Comparison of ENCODE assay signal across 8 cellular contexts in genomic region chr22:50525991-50526848, GRCh38. TPM values are rescaled to one million over a fixed set of nuclear protein-coding genes. Genes with fewer than 3 reads are reported as not detected.
DNase-seq lines count a peak whose midpoint lies in the region; ATAC-seq and TF ChIP-seq lines count a peak whose summit lies in the region.

No MANE protein-coding gene starts in this region.

- peak overlapping the region; percentile 86 to 89 for H3K27ac ChIP-seq in right atrium auricular region
- H3K27ac ChIP-seq in rectal smooth muscle tissue (ENCODE audit: low read depth, low read length), result peak overlapping the region; percentile 77

- H3K4me1 ChIP-seq in Loucy (ENCODE audit: insufficient read depth, low read length, poor library complexity, severe bottlenecking) (peaks cover 16% of the 10 kb centered on the region), right atrium auricular region (peaks cover 0 to 52% of the 10 kb centered on the region in 2 donors), rectal smooth muscle tissue (ENCODE audit: control insufficient read depth, insufficient read depth, low read length) (peaks cover 6% of the 10 kb centered on the region)

- H3K4me2 ChIP-seq in Loucy (ENCODE audit: low read depth, low read length, poor library complexity, severe bottlenecking), result peak overlapping the region; percentile 90

- no peaks in the 10 kb centered on the region for H3K9me2 ChIP-seq in Loucy (replicated peaks; ENCODE audit: low read depth, low read length)

- peaks cover 4% of the 10 kb centered on the region; the same call in 1 of the 2 replicates for H3F3A ChIP-seq in Loucy (ENCODE audit: low read depth)

- H3K4me1 Mint-ChIP-seq in T-cell, result peaks cover 28 to 35% (median 31%) of the 10 kb centered on the region in 3 donors

- peaks cover 16% of the 10 kb centered on the region; the same call in 1 of the 2 replicates for H3K79me2 ChIP-seq in Loucy (ENCODE audit: insufficient read depth, low read length)

- peaks cover 8% of the 10 kb centered on the region for H4K20me1 ChIP-seq in Loucy (ENCODE audit: insufficient read depth, low read length, poor library complexity, severe bottlenecking)

- H3K9me3 ChIP-seq in Loucy (ENCODE audit: insufficient read depth, low read depth, low read length), result no peaks in the 10 kb centered on the region
- no peaks in the 10 kb centered on the region for H3K9me3 ChIP-seq in right atrium auricular region

- peak; percentile 44 to 61 (median 54) for ATAC-seq in T-cell (replicated peaks in 1 of 4)

- H3K27me3 Mint-ChIP-seq in T-cell, result no peaks in the 10 kb centered on the region

- POLR2A ChIA-PET in T-cell (lab: Charles Lee), result interaction anchor here (0.5 to 1.8 kb wide), 9 partner anchors 12 to 93 kb away, joined by 3 to 21 read pairs (median 4); partner anchors contain the start of genes LMF2 (in 2 of the 2), NCAPH2 (in 2 of the 2) and SYCE3 (in 1 of the 2)

- H3K36me3 ChIP-seq in Loucy (ENCODE audit: insufficient read depth, low read length) (peaks cover 29% of the 10 kb centered on the region; the same call in 1 of the 2 replicates), right atrium auricular region (peaks cover 27% of the 10 kb centered on the region), rectal smooth muscle tissue (ENCODE audit: control insufficient read depth, insufficient read depth, low read length) (peaks cover 18% of the 10 kb centered on the region)

- H3K27ac Mint-ChIP-seq in T-cell, result peak overlapping the region; percentile 88 to 89

- H2AFZ ChIP-seq in Loucy (ENCODE audit: low read length), result peak overlapping the region; percentile 91

- no peaks in the 10 kb centered on the region for H3K27me3 ChIP-seq in Loucy (ENCODE audit: insufficient read depth, low read length, poor library complexity, severe bottlenecking)
- peaks cover 0 to 3% of the 10 kb centered on the region in 2 donors for H3K27me3 ChIP-seq in right atrium auricular region
- peaks cover 7% of the 10 kb centered on the region for H3K27me3 ChIP-seq in rectal smooth muscle tissue (ENCODE audit: control insufficient read depth, insufficient read depth, low read length)

- H3K4me3 ChIP-seq in Loucy (ENCODE audit: low read length, poor library complexity, severe bottlenecking) (peak overlapping the region; percentile 84), right atrium auricular region (peak overlapping the region; percentile 64 to 85), rectal smooth muscle tissue (ENCODE audit: low read length) (peak overlapping the region; percentile 71)

- H3K9me3 Mint-ChIP-seq in T-cell, result no peaks in the 10 kb centered on the region

- H3K9ac ChIP-seq in Loucy (ENCODE audit: low read depth, low read length, poor library complexity, severe bottlenecking) (peak overlapping the region; percentile 90), rectal smooth muscle tissue (ENCODE audit: low read length) (no peak overlapping the region)

- peaks cover 3% of the 10 kb centered on the region for H3K36me3 Mint-ChIP-seq in T-cell

- H3K4me3 Mint-ChIP-seq in T-cell, result peak overlapping the region; percentile 65 to 87 (median 76)

- TF ChIP-seq CTCF in Loucy (conservative IDR thresholded peaks at IDR 0.05; ENCODE audit: low read length) (peak; percentile 59), right atrium auricular region (IDR thresholded peaks at IDR 0.05) (peak; percentile 64 to 76)

- CTCF ChIA-PET in T-cell (lab: Charles Lee), result interaction anchor here (0.6 to 2.4 kb wide), 24 partner anchors 9 to 564 kb away, joined by 3 to 70 read pairs (median 5); partner anchors contain the start of genes CHKB (in 1 of the 2), HDAC10 (in 1 of the 2), KLHDC7B (in 1 of the 2) and LMF2 (in 1 of the 2)

- peak; percentile 84 for DNase-seq in GM03348 (ENCODE audit: low spot score)
- peak; percentile 61 for DNase-seq in H4 (ENCODE audit: low spot score)
- peak; percentile 60 to 83 (median 73) for DNase-seq in T-cell
- DNase-seq in amniotic stem cell (lab: John Stamatoyannopoulos, UW), result peak; percentile 26
- DNase-seq in right atrium auricular region (ENCODE audit: low spot score), result peak; percentile 72
- DNase-seq in NCI-H187 treated with DMSO at 0.1 percent for 48 hours (lab: John Stamatoyannopoulos, UW), result no peak

RNA-seq across cellular contexts. Expression of gene SCO2, which starts 0.8 kb away (rescaled TPM):
- total RNA-seq in H4 (2014; rRNA removed; shearing (Covaris generic)), result 1.3 and 11.9 TPM in 2 replicates
- total RNA-seq in T-cell, result 1 to 10 TPM; 3.3 to 5.6 (median 4.0) TPM
- total RNA-seq in right atrium auricular region, result under 1 TPM in 1 of 2 donors, not detected in 1; 0.94 TPM

RNA-seq across cellular contexts. Expression of gene TYMP, which starts 3.6 kb away (rescaled TPM):
- 0.39 and 0.68 TPM in 2 replicates for total RNA-seq in H4 (2014; rRNA removed; shearing (Covaris generic))
- total RNA-seq in T-cell, result 10 to 100 TPM; 11.6 to 29.1 (median 14.9) TPM
- total RNA-seq in right atrium auricular region, result 10 to 100 TPM in 1 of 2 donors, 1 to 10 TPM in 1; 9.1 to 35.8 TPM

RNA-seq across cellular contexts. Expression of gene NCAPH2, which starts 18.2 kb away (rescaled TPM):
- 39.0 and 76.8 TPM in 2 replicates for total RNA-seq in H4 (2014; rRNA removed; shearing (Covaris generic))
- total RNA-seq in T-cell, result 100 to 1,000 TPM in 2 of 5 donors, 10 to 100 TPM in 3; 80.1 to 110 (median 94.6) TPM
- total RNA-seq in right atrium auricular region, result 10 to 100 TPM; 19.5 to 33.4 TPM

RNA-seq across cellular contexts. Expression of gene LMF2, which starts 18.7 kb away (rescaled TPM):
- total RNA-seq in H4 (2014; rRNA removed; shearing (Covaris generic)), result 8.6 and 9.4 TPM in 2 replicates
- total RNA-seq in T-cell, result 100 to 1,000 TPM in 4 of 5 donors, 10 to 100 TPM in 1; 90.5 to 188 (median 185) TPM
- 10 to 100 TPM; 30.1 to 33.8 TPM for total RNA-seq in right atrium auricular region

RNA-seq across cellular contexts. Expression of gene KLHDC7B, which starts 19.5 kb away (rescaled TPM):
- total RNA-seq in H4 (2014; rRNA removed; shearing (Covaris generic)), result 0.18 and 0.48 TPM in 2 replicates
- 1 to 10 TPM; 3.7 to 6.7 (median 5.4) TPM for total RNA-seq in T-cell
- not detected for total RNA-seq in right atrium auricular region
